ENCODE assay signal across 13 cellular contexts in the genomic region with DNA sequence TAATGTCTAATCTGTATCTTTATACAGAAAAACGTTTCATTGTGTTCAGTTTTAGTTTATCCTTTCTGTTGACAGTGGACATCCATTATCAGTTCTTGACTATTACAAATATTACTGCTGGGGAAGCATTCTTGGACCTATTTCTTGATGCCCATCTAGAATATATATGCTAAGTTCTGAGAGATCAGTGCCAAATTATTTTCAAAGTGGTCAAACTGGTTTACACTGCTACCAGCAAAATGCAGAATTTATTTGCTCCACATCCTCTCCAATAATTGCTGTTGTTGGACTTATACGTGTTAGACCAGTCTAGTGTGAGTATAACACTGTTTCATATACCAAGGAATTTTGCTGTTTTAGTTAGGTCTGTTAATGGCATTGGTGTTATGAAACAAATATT.
"Had no signal": no experiment of that assay in that cellular context is flagged by ENCODE, and none has a peak within 500 bp of the region (broad histone marks: within the 10 kb centered on the region; RNA-seq: fewer than 3 reads in every experiment).

No MANE protein-coding gene starts in this region.

- H3K9me3 Mint-ChIP-seq: activated B cell treated with CpG ODN at 0.5 μM for 24 hours; activated CD4-positive, alpha-beta T cell treated with anti-CD3 and anti-CD28 coated beads, Interleukin-2, amount 10 ng/mL, durations not matched to agents 24 days and 14 days; activated T-helper 2 cell treated with anti-CD3 and anti-CD28 coated beads, Interferon-gamma antibody, Interleukin-2, Interleukin-4, amounts not matched to agents 10 μg/mL and 5 μg/mL and 100 μg/mL, durations not matched to agents 14 hours and 24 hours and 36 hours had no signal

- H3K4me3 ChIP-seq: coronary artery, ovary had no signal

- H3K9me3 ChIP-seq: ovary had no signal

- H3K27ac Mint-ChIP-seq: activated B cell treated with CpG ODN at 0.5 μM for 24 hours; activated CD4-positive, alpha-beta T cell treated with anti-CD3 and anti-CD28 coated beads, Interleukin-2, amount 10 ng/mL, durations not matched to agents 24 days and 14 days; activated T-helper 2 cell treated with anti-CD3 and anti-CD28 coated beads, Interferon-gamma antibody, Interleukin-2, Interleukin-4, amounts not matched to agents 10 μg/mL and 5 μg/mL and 100 μg/mL, durations not matched to agents 14 hours and 24 hours and 36 hours had no signal

- H3K27me3 Mint-ChIP-seq: activated B cell treated with CpG ODN at 0.5 μM for 24 hours; activated CD4-positive, alpha-beta T cell treated with anti-CD3 and anti-CD28 coated beads, Interleukin-2, amount 10 ng/mL, durations not matched to agents 24 days and 14 days had no signal

- H3K27ac ChIP-seq: coronary artery, epithelial cell of prostate, ovary had no signal

- DNase-seq: activated B cell treated with CpG ODN at 0.5 μM for 24 hours; activated CD4-positive, alpha-beta T cell treated with anti-CD3 and anti-CD28 coated beads, Interleukin-2, amount 10 ng/mL, durations not matched to agents 24 days and 14 days; activated naive CD4-positive, alpha-beta T cell treated with anti-CD3 and anti-CD28 coated beads, Interleukin-2, amount 50 U/mL, for 16 hours; central memory CD4-positive, alpha-beta T cell; effector CD8-positive, alpha-beta T cell; mesenchymal stem cell; ovary; stimulated activated CD4-positive, alpha-beta T cell treated with anti-CD3 and anti-CD28 coated beads, Interleukin-12 subunit alpha, Interleukin-12 subunit beta, amount 100 ng/mL, for 4 hours; stimulated activated naive CD4-positive, alpha-beta T cell treated with Interleukin-2 at 50 U/mL for 16 hours had no signal

- H3K27me3 ChIP-seq: ovary had no signal

- H3K4me3 Mint-ChIP-seq: activated B cell treated with CpG ODN at 0.5 μM for 24 hours; activated CD4-positive, alpha-beta T cell treated with anti-CD3 and anti-CD28 coated beads, Interleukin-2, amount 10 ng/mL, durations not matched to agents 24 days and 14 days had no signal

- H3K36me3 ChIP-seq: ovary had no signal

- ATAC-seq: left lobe of liver had no signal
